Comparison of ENCODE assay signal across 1 cellular context in the genomic region with DNA sequence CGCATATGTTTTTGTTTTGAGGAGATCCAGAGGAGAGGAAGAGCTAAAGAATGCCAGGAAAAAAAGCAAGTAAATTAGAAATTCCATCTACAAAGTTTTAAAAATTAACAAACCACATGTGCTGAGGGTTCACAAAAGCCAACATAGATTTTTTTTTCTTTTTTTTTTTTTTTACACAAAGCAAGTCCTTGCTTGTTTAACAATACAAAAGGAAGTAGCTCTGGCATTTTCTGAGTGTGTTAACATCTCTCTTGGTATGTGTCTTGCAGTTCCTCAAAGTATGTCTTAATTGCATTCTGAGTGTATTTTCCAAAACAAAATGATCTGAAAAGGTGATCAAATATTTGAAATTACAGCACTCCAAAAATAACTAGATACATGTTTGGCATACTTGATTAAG.
TF ChIP-seq lines count a peak whose summit lies in the region.

No MANE protein-coding gene starts in this region.

TF ChIP-seq in WTC11, 78 proteins besides CTCF, POLR2A, EP300 and RAD21 (continued from another document):
- TF ChIP-seq RELA (CRISPR knock-in tag; IDR thresholded peaks at IDR 0.05; ENCODE audit: borderline replicate concordance) = no peak
- no peak for TF ChIP-seq NFATC4 (CRISPR knock-in tag; IDR thresholded peaks at IDR 0.05)
- no peak for TF ChIP-seq MXD4 (CRISPR knock-in tag; IDR thresholded peaks at IDR 0.05; ENCODE audit: borderline replicate concordance)
- no peak for TF ChIP-seq SP1 (CRISPR knock-in tag; conservative IDR thresholded peaks at IDR 0.05)
